14 cellular contexts compared by ENCODE assay signal in the genomic region with DNA sequence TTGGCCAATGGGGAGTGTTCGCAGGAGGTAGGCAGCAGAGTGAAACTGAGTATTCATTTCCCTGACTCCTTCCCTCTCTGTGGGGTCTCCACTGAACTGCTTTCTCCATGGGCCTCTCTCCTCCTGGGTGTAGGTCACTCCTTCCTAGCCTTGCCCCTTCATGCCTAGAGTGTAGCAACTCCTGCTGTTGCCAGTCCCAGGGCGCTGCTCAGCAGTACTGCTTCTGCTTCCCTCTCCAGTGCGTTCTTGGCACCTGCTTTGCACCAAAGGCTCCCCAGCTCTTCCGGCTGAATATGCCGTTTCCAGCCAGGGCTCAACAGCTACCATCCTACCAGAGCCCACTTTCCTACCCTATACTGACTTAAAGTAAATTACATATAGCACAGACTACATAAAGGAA.
DNase-seq lines count a peak whose midpoint lies in the region; ATAC-seq, FAIRE-seq and TF ChIP-seq lines count a peak whose summit lies in the region.
"Had no signal": no experiment of that assay in that cellular context is flagged by ENCODE, and none has a peak within 500 bp of the region (broad histone marks: within the 10 kb centered on the region; RNA-seq: fewer than 3 reads in every experiment).

No MANE protein-coding gene starts in this region.

- no peaks in the 10 kb centered on the region for H4K20me1 ChIP-seq in HepG2 (ENCODE audit: insufficient read depth, low read length)

- in situ Hi-C loops in HepG2 (cut with HindIII; ENCODE audit: extremely low pct_ligation_motif_present, low pct_unique_long_range_greater_than_20kb): no loop called here

- no peak overlapping the region for H3K9ac ChIP-seq in HepG2 (ENCODE audit: insufficient read depth, low read depth, low read length)

- H3K4me2 ChIP-seq in HepG2 (ENCODE audit: low read depth, low read length): no peak overlapping the region

- TF ChIP-seq POLR2A in right lobe of liver (IDR thresholded peaks at IDR 0.05): no peak
- no peak for TF ChIP-seq POLR2A in HepG2 (IDR thresholded peaks at IDR 0.05; ENCODE audit: insufficient read depth in 1 of 2, low read depth in 2 of 2, low read length in 2 of 2)
- no peak for TF ChIP-seq POLR2A in gastroesophageal sphincter (IDR thresholded peaks at IDR 0.05)

- H3K79me2 ChIP-seq in HepG2 (ENCODE audit: insufficient read depth, low read length): no peaks in the 10 kb centered on the region

- H3K9me3 ChIP-seq in right lobe of liver: no peaks in the 10 kb centered on the region
- H3K9me3 ChIP-seq in HepG2 (ENCODE audit: low read length): no peaks in the 10 kb centered on the region
- no peaks in the 10 kb centered on the region for H3K9me3 ChIP-seq in gastroesophageal sphincter
- no peaks in the 10 kb centered on the region for H3K9me3 ChIP-seq in mucosa of descending colon
- H3K9me3 ChIP-seq: SJCRH30 had no signal

- TF ChIP-seq EP300 in HepG2 (IDR thresholded peaks at IDR 0.05; ENCODE audit: low read depth in 2 of 2, low read length in 2 of 2) (no peak), HepG2 (CRISPR knock-in tag; IDR thresholded peaks at IDR 0.05; ENCODE audit: borderline replicate concordance) (no peak), gastroesophageal sphincter (IDR thresholded peaks at IDR 0.05) (no peak)

- FAIRE-seq in HepG2 (lab: Jason Lieb, UNC): no peak
- FAIRE-seq: K562 had no signal

- no peak overlapping the region for H2AFZ ChIP-seq in HepG2 (ENCODE audit: low read length)

- H3K4me3 Mint-ChIP-seq in activated CD8-positive, alpha-beta memory T cell treated with anti-CD3 and anti-CD28 coated beads, Interleukin-2, amount 10 ng/mL, durations not matched to agents 7 days and 5 days: no peak overlapping the region
- H3K4me3 Mint-ChIP-seq: CD8-positive, alpha-beta memory T cell had no signal

- TF ChIP-seq RAD21 in HepG2 (CRISPR knock-in tag; IDR thresholded peaks at IDR 0.05): no peak

- 80% methylated on average over 3 of the region's 5 CpGs for WGBS in right lobe of liver (ENCODE audit: insufficient coverage, low coverage, low lambda C conversion rate, missing lambda C conversion rate)
- 44% methylated on average over 5 of the region's 5 CpGs for WGBS in HepG2 (ENCODE audit: low lambda C conversion rate)
- 100% methylated on average over 1 of the region's 5 CpGs for WGBS in gastroesophageal sphincter (ENCODE audit: low coverage in 1 of 2), 2 donors

- H3K9me3 Mint-ChIP-seq in activated CD8-positive, alpha-beta memory T cell treated with anti-CD3 and anti-CD28 coated beads, Interleukin-2, amount 10 ng/mL, durations not matched to agents 7 days and 5 days (ENCODE audit: low read depth): no peaks in the 10 kb centered on the region
- H3K9me3 Mint-ChIP-seq: CD8-positive, alpha-beta memory T cell had no signal

- H3K4me3 ChIP-seq in right lobe of liver: no peak overlapping the region
- no peak overlapping the region for H3K4me3 ChIP-seq in HepG2 (replicated peaks in 1 of 3; ENCODE audit: insufficient read depth in 1 of 3, low read depth in 2 of 3, low read length in 3 of 3)
- H3K4me3 ChIP-seq in gastroesophageal sphincter: no peak overlapping the region
- H3K4me3 ChIP-seq in mucosa of descending colon: no peak overlapping the region
- H3K4me3 ChIP-seq: K562, SJCRH30 had no signal

- no peak for DNase-seq in right lobe of liver
- DNase-seq in HepG2 (ENCODE audit: low spot score): no peak
- no peak for DNase-seq in mucosa of descending colon
- no peak for DNase-seq in stimulated activated CD4-positive, alpha-beta T cell treated with anti-CD3 and anti-CD28 coated beads, Interleukin-2, amount 100 ng/mL, for 48 hours
- no peak for DNase-seq in NCI-H1092 treated with DMSO at 0.1 percent for 48 hours (lab: John Stamatoyannopoulos, UW)
- DNase-seq in activated CD8-positive, alpha-beta memory T cell treated with anti-CD3 and anti-CD28 coated beads, Interleukin-2, amount 10 ng/mL, durations not matched to agents 7 days and 5 days: no peak
- no peak for DNase-seq in SW480 (ENCODE audit: low spot score)
- DNase-seq: CD8-positive, alpha-beta memory T cell; NCI-H187 treated with DMSO at 0.1 percent for 48 hours; NCI-H774; PC-3; SJCRH30 had no signal

- H3K27ac Mint-ChIP-seq in activated CD8-positive, alpha-beta memory T cell treated with anti-CD3 and anti-CD28 coated beads, Interleukin-2, amount 10 ng/mL, durations not matched to agents 7 days and 5 days: no peak overlapping the region

- no peak for TF ChIP-seq CTCF in right lobe of liver (IDR thresholded peaks at IDR 0.05)
- TF ChIP-seq CTCF in HepG2 (CRISPR knock-in tag; IDR thresholded peaks at IDR 0.05): no peak
- no peak for TF ChIP-seq CTCF in gastroesophageal sphincter (IDR thresholded peaks at IDR 0.05)
- TF ChIP-seq CTCF in mucosa of descending colon (IDR thresholded peaks at IDR 0.05): no peak

- no peaks in the 10 kb centered on the region for H3K27me3 ChIP-seq in right lobe of liver
- H3K27me3 ChIP-seq in HepG2 (ENCODE audit: control insufficient read depth in 1 of 2, insufficient read depth in 2 of 2, low read length in 2 of 2): peaks cover 2 to 7% of the 10 kb centered on the region in 2 experiments; a peak in 3 of 5 replicates
- H3K27me3 ChIP-seq in gastroesophageal sphincter: no peaks in the 10 kb centered on the region
- H3K27me3 ChIP-seq: SJCRH30 had no signal

- peak; percentile 34 to 52 (median 42) for ATAC-seq in right lobe of liver
- ATAC-seq in HepG2: no peak
- peak; percentile 49 for ATAC-seq in gastroesophageal sphincter
- ATAC-seq in mucosa of descending colon: peak; percentile 23
- no peak for ATAC-seq in activated CD8-positive, alpha-beta memory T cell treated with anti-CD3 and anti-CD28 coated beads, Interleukin-2, amount 10 ng/mL, durations not matched to agents 7 days and 5 days
- ATAC-seq: K562, PC-3 had no signal

- H3K4me1 ChIP-seq in right lobe of liver: no peaks in the 10 kb centered on the region
- H3K4me1 ChIP-seq in HepG2 (ENCODE audit: insufficient read depth, low read length): no peaks in the 10 kb centered on the region
- peaks cover 0 to 8% (median 0%) of the 10 kb centered on the region in 3 donors for H3K4me1 ChIP-seq in gastroesophageal sphincter
- no peaks in the 10 kb centered on the region for H3K4me1 ChIP-seq in mucosa of descending colon (ENCODE audit: low read depth)
- H3K4me1 ChIP-seq: SJCRH30 had no signal

- no peaks in the 10 kb centered on the region for H3K4me1 Mint-ChIP-seq in activated CD8-positive, alpha-beta memory T cell treated with anti-CD3 and anti-CD28 coated beads, Interleukin-2, amount 10 ng/mL, durations not matched to agents 7 days and 5 days
- H3K4me1 Mint-ChIP-seq: CD8-positive, alpha-beta memory T cell had no signal

- POLR2A ChIA-PET in HepG2 (lab: Yijun Ruan, JAX): no interaction called here

- intact Hi-C loops in right lobe of liver (cut with DNase I): no loop called here
- intact Hi-C loops in HepG2 (cut with micrococcal nuclease; ENCODE audit: unreplicated experiment): no loop called here
- intact Hi-C loops in mucosa of descending colon (cut with DNase I, micrococcal nuclease): no loop called here

- no TSS peak for BruUV-seq in HepG2 (replicated peaks; lab: Mats Ljungman, UMichigan)

- CTCF ChIA-PET in HepG2 (lab: Yijun Ruan, JAX; ENCODE audit: low intra/inter-chr PET ratio, low total read pairs): no interaction called here
- CTCF ChIA-PET in activated CD8-positive, alpha-beta memory T cell treated with anti-CD3 and anti-CD28 coated beads, Interleukin-2, amount 10 ng/mL, durations not matched to agents 7 days and 5 days (lab: Charles Lee): no interaction called here

- H3K36me3 Mint-ChIP-seq in activated CD8-positive, alpha-beta memory T cell treated with anti-CD3 and anti-CD28 coated beads, Interleukin-2, amount 10 ng/mL, durations not matched to agents 7 days and 5 days: no peaks in the 10 kb centered on the region

- H3K27me3 Mint-ChIP-seq in activated CD8-positive, alpha-beta memory T cell treated with anti-CD3 and anti-CD28 coated beads, Interleukin-2, amount 10 ng/mL, durations not matched to agents 7 days and 5 days: peaks cover 14% of the 10 kb centered on the region

- H3K27ac ChIP-seq in right lobe of liver: no peak overlapping the region
- H3K27ac ChIP-seq in HepG2 (ENCODE audit: extremely low read length, insufficient read depth, low read length): no peak overlapping the region
- H3K27ac ChIP-seq in gastroesophageal sphincter: no peak overlapping the region
- H3K27ac ChIP-seq: SJCRH30 had no signal

- H3K36me3 ChIP-seq in right lobe of liver (no peaks in the 10 kb centered on the region), HepG2 (replicated peaks in 1 of 2; ENCODE audit: control insufficient read depth in 1 of 2, insufficient read depth in 2 of 2, low read length in 2 of 2) (no peaks in the 10 kb centered on the region), gastroesophageal sphincter (no peaks in the 10 kb centered on the region), mucosa of descending colon (ENCODE audit: low read depth) (no peaks in the 10 kb centered on the region)
- H3K36me3 ChIP-seq: SJCRH30 had no signal

TF ChIP-seq in HepG2, 621 proteins besides CTCF, POLR2A, EP300 and RAD21:
- TF ChIP-seq, protein P1, sequence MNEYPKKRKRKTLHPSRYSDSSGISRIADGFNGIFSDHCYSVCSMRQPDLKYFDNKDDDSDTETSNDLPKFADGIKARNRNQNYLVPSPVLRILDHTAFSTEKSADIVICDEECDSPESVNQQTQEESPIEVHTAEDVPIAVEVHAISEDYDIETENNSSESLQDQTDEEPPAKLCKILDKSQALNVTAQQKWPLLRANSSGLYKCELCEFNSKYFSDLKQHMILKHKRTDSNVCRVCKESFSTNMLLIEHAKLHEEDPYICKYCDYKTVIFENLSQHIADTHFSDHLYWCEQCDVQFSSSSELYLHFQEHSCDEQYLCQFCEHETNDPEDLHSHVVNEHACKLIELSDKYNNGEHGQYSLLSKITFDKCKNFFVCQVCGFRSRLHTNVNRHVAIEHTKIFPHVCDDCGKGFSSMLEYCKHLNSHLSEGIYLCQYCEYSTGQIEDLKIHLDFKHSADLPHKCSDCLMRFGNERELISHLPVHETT (CRISPR knock-in tag; conservative IDR thresholded peaks at IDR 0.05): no peak
- TF ChIP-seq GABPA (IDR thresholded peaks at IDR 0.05; ENCODE audit: low read depth, low read length) (no peak), GABPA (CRISPR knock-in tag; IDR thresholded peaks at IDR 0.05; ENCODE audit: low read depth) (no peak), JUNB (CRISPR knock-in tag; IDR thresholded peaks at IDR 0.05; ENCODE audit: borderline replicate concordance) (no peak)

Comparison
In these comparisons a context has a peak if more than half of its experiments do, and no peak if none do; other contexts are left out.
1. ATAC-seq: peak in right lobe of liver (4 of 4), gastroesophageal sphincter (single experiment) and mucosa of descending colon (single experiment); none in HepG2 (single experiment) and activated CD8-positive, alpha-beta memory T cell treated with anti-CD3 and anti-CD28 coated beads, Interleukin-2, amount 10 ng/mL, durations not matched to agents 7 days and 5 days (single experiment).